In genomic region chr4:171639540-171639939, GRCh38 we compare ENCODE assay signal across 10 cellular contexts.
DNase-seq lines count a peak whose midpoint lies in the region; ATAC-seq, FAIRE-seq and TF ChIP-seq lines count a peak whose summit lies in the region.
"Had no signal": no experiment of that assay in that cellular context is flagged by ENCODE, and none has a peak within 500 bp of the region (broad histone marks: within the 10 kb centered on the region; RNA-seq: fewer than 3 reads in every experiment).

No MANE protein-coding gene starts in this region.

- H4K20me1 ChIP-seq in GM12878 (ENCODE audit: control insufficient read depth, insufficient read depth) (no peaks in the 10 kb centered on the region), mammary epithelial cell (ENCODE audit: insufficient read depth, low read length) (no peaks in the 10 kb centered on the region)

- H3K36me3 Mint-ChIP-seq in CD8-positive, alpha-beta memory T cell, result no peaks in the 10 kb centered on the region

- H3K27ac Mint-ChIP-seq in CD8-positive, alpha-beta memory T cell, result no peak overlapping the region
- H3K27ac Mint-ChIP-seq: T-helper 17 cell had no signal

- H3K27ac ChIP-seq in GM12878 (ENCODE audit: control insufficient read depth, insufficient read depth) (peak overlapping the region; percentile 73), mammary epithelial cell (ENCODE audit: insufficient read depth, low read depth, low read length) (no peak overlapping the region)
- no peak overlapping the region for H3K27ac ChIP-seq in CD8-positive, alpha-beta memory T cell (ENCODE audit: low read depth, low read length)

- no peaks in the 10 kb centered on the region for H3K36me3 ChIP-seq in GM12878 (ENCODE audit: control insufficient read depth in 2 of 2, insufficient read depth in 2 of 2, low read length in 1 of 2)
- no peaks in the 10 kb centered on the region for H3K36me3 ChIP-seq in mammary epithelial cell (ENCODE audit: insufficient read depth, low read length)
- no peaks in the 10 kb centered on the region for H3K36me3 ChIP-seq in CD8-positive, alpha-beta memory T cell (ENCODE audit: insufficient read depth, low read length)

- CTCF ChIA-PET in GM12878 (lab: Yijun Ruan, JAX), result interaction anchor here (0.9 to 1.6 kb wide), 4 partner anchors 8 to 119 kb away, joined by 3 to 6 read pairs (median 4); no protein-coding TSS in a partner anchor
- CTCF ChIA-PET in mammary epithelial cell (lab: Charles Lee; ENCODE audit: low non-redundant PET), result no interaction called here
- CTCF ChIA-PET in CD8-positive, alpha-beta memory T cell (lab: Charles Lee), result no interaction called here

- H3K9me3 Mint-ChIP-seq in CD8-positive, alpha-beta memory T cell, result peaks cover 3 to 5% (median 3%) of the 10 kb centered on the region in 5 donors

- H3K4me1 ChIP-seq in GM12878 (ENCODE audit: control insufficient read depth, insufficient read depth, low read length) (peaks cover 32% of the 10 kb centered on the region), mammary epithelial cell (ENCODE audit: insufficient read depth, low read length) (no peaks in the 10 kb centered on the region)
- no peaks in the 10 kb centered on the region for H3K4me1 ChIP-seq in CD8-positive, alpha-beta memory T cell (ENCODE audit: insufficient read depth, low read length)

- peak; percentile 88 for DNase-seq in GM12878 (ENCODE audit: low read depth, low spot score)
- DNase-seq in HCEC 1CT, result no peak
- DNase-seq in KG1 (lab: John Stamatoyannopoulos, UW), result no peak
- no peak for DNase-seq in mammary epithelial cell
- no peak for DNase-seq in CD8-positive, alpha-beta memory T cell
- DNase-seq: effector CD4-positive, alpha-beta T cell; T-helper 17 cell had no signal

- no peak overlapping the region for H3K4me3 Mint-ChIP-seq in CD8-positive, alpha-beta memory T cell
- H3K4me3 Mint-ChIP-seq: T-helper 17 cell had no signal

- SMC1A ChIA-PET in GM12878 (lab: Charles Lee; ENCODE audit: uncharacterized antibody, unreplicated experiment), result interaction anchor here (1.0 to 3.5 kb wide), 7 partner anchors 8 to 39 kb away, joined by 3 to 30 read pairs (median 3); no protein-coding TSS in a partner anchor

- BruUV-seq in GM12878 (replicated peaks; lab: Mats Ljungman, UMichigan) (no TSS peak), mammary epithelial cell (replicated peaks; lab: Mats Ljungman, UMichigan) (no TSS peak)

- RAD21 ChIA-PET in GM12878 (lab: Charles Lee; ENCODE audit: unreplicated experiment), result interaction anchor here (0.7 to 1.9 kb wide), 4 partner anchors 10 to 223 kb away, joined by 3 to 9 read pairs (median 3); no protein-coding TSS in a partner anchor

- no peaks in the 10 kb centered on the region for H3K79me2 ChIP-seq in GM12878 (ENCODE audit: control insufficient read depth, insufficient read depth, low read length)
- no peaks in the 10 kb centered on the region for H3K79me2 ChIP-seq in mammary epithelial cell (ENCODE audit: insufficient read depth, low read length)

- peak; percentile 93 for ATAC-seq in GM18858 (IDR thresholded peaks at IDR 0.05; ENCODE audit: unreplicated experiment)
- peak; percentile 92 for ATAC-seq in GM21526 (IDR thresholded peaks at IDR 0.05; ENCODE audit: low FRiP score, unreplicated experiment)
- ATAC-seq in HG03139 (IDR thresholded peaks at IDR 0.05; ENCODE audit: unreplicated experiment), result peak; percentile 88
- peak; percentile 90 for ATAC-seq in GM12878
- ATAC-seq: T-helper 17 cell had no signal

- POLR2A ChIA-PET in GM12878 (lab: Charles Lee), result interaction anchor here (0.6 kb wide), 2 partner anchors 30 to 111 kb away, joined by 3 to 4 read pairs; no protein-coding TSS in a partner anchor
- POLR2A ChIA-PET in CD8-positive, alpha-beta memory T cell (lab: Charles Lee), result no interaction called here

- FAIRE-seq in GM12878 (lab: Jason Lieb, UNC), result peak; percentile 96

- no peak overlapping the region for H3K4me3 ChIP-seq in GM12878
- no peak overlapping the region for H3K4me3 ChIP-seq in mammary epithelial cell (replicated peaks in 1 of 3; ENCODE audit: insufficient read depth in 1 of 3, low read depth in 2 of 3, low read length in 3 of 3)
- H3K4me3 ChIP-seq in CD8-positive, alpha-beta memory T cell (ENCODE audit: low read length), result no peak overlapping the region

- dilution Hi-C loops in mammary epithelial cell (cut with HindIII; ENCODE audit: low sequenced_read_pairs), result no loop called here

- intact Hi-C loops in GM12878 (cut with micrococcal nuclease; ENCODE audit: unreplicated experiment) (loop anchor here (5.0 kb wide), 2 partner anchors 122 to 167 kb away; no protein-coding TSS in a partner anchor), mammary epithelial cell (cut with micrococcal nuclease) (no loop called here)

- WGBS in GM12878 (ENCODE audit: insufficient coverage, insufficient replicate concordance, low lambda C conversion rate, missing lambda C conversion rate), result 1% methylated on average over 5 of the region's 5 CpGs
- WGBS in mammary epithelial cell (ENCODE audit: low coverage, missing lambda C conversion rate), result 63% methylated on average over 5 of the region's 5 CpGs

- peak; percentile 19; the same call in 1 of the 2 replicates for TF ChIP-seq RAD21 in GM12878 (IDR thresholded peaks at IDR 0.05; ENCODE audit: insufficient read depth, low read depth, low read length)

- in situ Hi-C loops in GM12878 (cut with MboI), result loop anchor here (25.0 kb wide), 1 partner anchor 1302 kb away; no protein-coding TSS in a partner anchor
- in situ Hi-C loops in mammary epithelial cell (cut with MboI; ENCODE audit: low sequenced_read_pairs in 2 of 2), result no loop called here

- TF ChIP-seq CTCF in GM12878 (IDR thresholded peaks at IDR 0.05 in 2 of 3, conservative IDR thresholded peaks at IDR 0.05 in 1 of 3; ENCODE audit: control insufficient read depth in 2 of 3, extremely low read depth in 1 of 3, insufficient read depth in 1 of 3, low read depth in 3 of 3, low read length in 3 of 3) (no peak), mammary epithelial cell (conservative IDR thresholded peaks at IDR 0.05 in 1 of 2, IDR thresholded peaks at IDR 0.05 in 1 of 2; ENCODE audit: extremely low read depth in 1 of 2, insufficient read depth in 1 of 2, low read depth in 1 of 2, low read length in 2 of 2) (no peak)

- H3K27me3 Mint-ChIP-seq in CD8-positive, alpha-beta memory T cell, result peaks cover 0 to under 1% of the 10 kb centered on the region in 2 donors
- H3K27me3 Mint-ChIP-seq: T-helper 17 cell had no signal

- H3K9ac ChIP-seq in GM12878 (ENCODE audit: control insufficient read depth, insufficient read depth, low read length) (no peak overlapping the region), mammary epithelial cell (ENCODE audit: insufficient read depth, low read length) (no peak overlapping the region)

- peak overlapping the region; percentile 49 for H2AFZ ChIP-seq in GM12878 (ENCODE audit: control insufficient read depth, low read depth, low read length)
- H2AFZ ChIP-seq in mammary epithelial cell (ENCODE audit: low read depth, low read length), result no peak overlapping the region

- no peak for TF ChIP-seq POLR2A in GM12878 (IDR thresholded peaks at IDR 0.05; ENCODE audit: low read depth, low read length)

- H3K27me3 ChIP-seq in GM12878 (replicated peaks in 1 of 2; ENCODE audit: control insufficient read depth in 2 of 2, insufficient read depth in 2 of 2, low read length in 1 of 2) (no peaks in the 10 kb centered on the region), mammary epithelial cell (ENCODE audit: insufficient read depth, low read length) (no peaks in the 10 kb centered on the region)
- no peaks in the 10 kb centered on the region for H3K27me3 ChIP-seq in CD8-positive, alpha-beta memory T cell (ENCODE audit: insufficient read depth, low read length, poor library complexity, severe bottlenecking)

- H3K4me2 ChIP-seq in GM12878 (ENCODE audit: control insufficient read depth, insufficient read depth) (peak overlapping the region; percentile 15), mammary epithelial cell (ENCODE audit: insufficient read depth, low read depth, low read length) (no peak overlapping the region)

- peak in 1 of 2 experiments; percentile 79 for TF ChIP-seq EP300 in GM12878 (IDR thresholded peaks at IDR 0.05; ENCODE audit: borderline replicate concordance in 1 of 2, control insufficient read depth in 1 of 2, low read depth in 2 of 2, low read length in 2 of 2)

- no peaks in the 10 kb centered on the region for H3K4me1 Mint-ChIP-seq in CD8-positive, alpha-beta memory T cell
- H3K4me1 Mint-ChIP-seq: T-helper 17 cell had no signal

- H3K9me3 ChIP-seq in GM12878 (replicated peaks; ENCODE audit: control insufficient read depth, insufficient read depth, low read length) (peaks cover 9% of the 10 kb centered on the region), mammary epithelial cell (replicated peaks; ENCODE audit: insufficient read depth, low read length) (no peaks in the 10 kb centered on the region)
- H3K9me3 ChIP-seq in CD8-positive, alpha-beta memory T cell (ENCODE audit: low read length), result no peaks in the 10 kb centered on the region

TF ChIP-seq in GM12878, 131 proteins besides CTCF, POLR2A, EP300 and RAD21 (continues in another document):
- peak; percentile 89 for TF ChIP-seq MEF2A (IDR thresholded peaks at IDR 0.05; ENCODE audit: insufficient read depth, low read depth, low read length)
- no peak for TF ChIP-seq ZBTB33 (IDR thresholded peaks at IDR 0.05)
- TF ChIP-seq RCOR1 (conservative IDR thresholded peaks at IDR 0.05; ENCODE audit: low read depth, low read length), result 0 out of 2 replicates have a peak, but pooled peaks have one; percentile 73
- peak; percentile 35; the same call in 1 of the 2 replicates for TF ChIP-seq CHD2 (IDR thresholded peaks at IDR 0.05; ENCODE audit: borderline replicate concordance, low read depth, low read length)
- TF ChIP-seq BACH1 (IDR thresholded peaks at IDR 0.05; ENCODE audit: borderline replicate concordance), result peak; percentile 60; the same call in 1 of the 2 replicates
- no peak for TF ChIP-seq ATF3 (IDR thresholded peaks at IDR 0.05; ENCODE audit: borderline replicate concordance, extremely low read depth, low read depth, low read length)
